2 cellular contexts compared by ENCODE assay signal in genomic region chr5:175395430-175395829, GRCh38. TPM values are rescaled to one million over a fixed set of nuclear protein-coding genes. Genes with fewer than 3 reads are reported as not detected.
"Had no signal": no experiment of that assay in that cellular context is flagged by ENCODE, and none has a peak within 500 bp of the region (broad histone marks: within the 10 kb centered on the region; RNA-seq: fewer than 3 reads in every experiment).

No MANE protein-coding gene starts in this region.

RNA-seq across cellular contexts. Expression of gene DRD1, which starts 48.6 kb away (rescaled TPM):
- total RNA-seq: G401, GM12878 had no signal
- polyA plus RNA-seq: GM12878 had no signal
